11 cellular contexts compared by ENCODE assay signal in genomic region chr6:119446623-119447008, GRCh38.
DNase-seq lines count a peak whose midpoint lies in the region; ATAC-seq, FAIRE-seq and TF ChIP-seq lines count a peak whose summit lies in the region.
"Had no signal": no experiment of that assay in that cellular context is flagged by ENCODE, and none has a peak within 500 bp of the region (broad histone marks: within the 10 kb centered on the region; RNA-seq: fewer than 3 reads in every experiment).

No MANE protein-coding gene starts in this region.

- intact Hi-C loops in Right ventricle myocardium inferior (cut with DNase I), result no loop called here
- intact Hi-C loops in cardiac septum (cut with DNase I), result no loop called here

- H3K4me3 ChIP-seq in lung, result no peak overlapping the region
- H3K4me3 ChIP-seq: cardiac muscle cell had no signal

- no peaks in the 10 kb centered on the region for H3K9me3 ChIP-seq in lung (ENCODE audit: control insufficient read depth in 2 of 2, insufficient read depth in 1 of 2, low read length in 1 of 2)

- H3K4me1 ChIP-seq in lung (ENCODE audit: control insufficient read depth in 2 of 2, insufficient read depth in 2 of 2, low read length in 2 of 2), result peaks cover 0 to 2% of the 10 kb centered on the region in 2 donors

- peak; percentile 43 for ATAC-seq in Right ventricle myocardium inferior
- ATAC-seq in lung (ENCODE audit: insufficient read depth, low FRiP score), result peak; percentile 34
- no peak for ATAC-seq in HG02981 (IDR thresholded peaks at IDR 0.05; ENCODE audit: unreplicated experiment)

- 48 to 59% methylated on average over 2 of the region's 2 CpGs for WGBS in lung, 2 donors

- no peak for TF ChIP-seq CTCF in lung (IDR thresholded peaks at IDR 0.05; ENCODE audit: control extremely low read depth, extremely low read depth)

- no peaks in the 10 kb centered on the region for H3K36me3 ChIP-seq in lung (ENCODE audit: control insufficient read depth in 2 of 2, insufficient read depth in 2 of 2, low read length in 2 of 2)
- H3K36me3 ChIP-seq: cardiac muscle cell had no signal

- H3K27me3 ChIP-seq in lung (ENCODE audit: control insufficient read depth, insufficient read depth), result no peaks in the 10 kb centered on the region
- H3K27me3 ChIP-seq: cardiac muscle cell had no signal

- DNase-seq in Right ventricle myocardium inferior (ENCODE audit: missing footprints) (no peak), cardiac septum (ENCODE audit: low spot score) (no peak), caudate nucleus (lab: John Stamatoyannopoulos, UW) (peak in 3 of 61 donors; percentile 10 to 16 (median 15)), lung (ENCODE audit: low spot score) (peak; percentile 80), ureter (ENCODE audit: low spot score) (peak; percentile 75), frontal cortex (ENCODE audit: low spot score in 2 of 2) (no peak), C1 segment of cervical spinal cord (lab: John Stamatoyannopoulos, UW) (no peak)
- DNase-seq: activated CD4-positive, CD25-positive, alpha-beta regulatory T cell; stimulated activated CD4-positive, alpha-beta T cell treated with anti-CD3 and anti-CD28 coated beads, Interleukin-4, amount 100 ng/mL, for 1 hour had no signal

- no peak for FAIRE-seq in frontal cortex (lab: Jason Lieb, UNC)

- H3K27ac ChIP-seq in caudate nucleus (ENCODE audit: low read depth, low read length) (peak overlapping the region; percentile 13), lung (ENCODE audit: low read depth in 1 of 2, low read length in 1 of 2) (no peak overlapping the region)
- H3K27ac ChIP-seq: cardiac muscle cell had no signal

Comparison
In these comparisons a context has a peak if more than half of its experiments do, and no peak if none do; other contexts are left out.
1. DNase-seq: peak in lung (single experiment) and ureter (single experiment); none in Right ventricle myocardium inferior (single experiment), cardiac septum (single experiment), frontal cortex (0 of 2) and C1 segment of cervical spinal cord (0 of 14).